22 cellular contexts compared by ENCODE assay signal in the genomic region with DNA sequence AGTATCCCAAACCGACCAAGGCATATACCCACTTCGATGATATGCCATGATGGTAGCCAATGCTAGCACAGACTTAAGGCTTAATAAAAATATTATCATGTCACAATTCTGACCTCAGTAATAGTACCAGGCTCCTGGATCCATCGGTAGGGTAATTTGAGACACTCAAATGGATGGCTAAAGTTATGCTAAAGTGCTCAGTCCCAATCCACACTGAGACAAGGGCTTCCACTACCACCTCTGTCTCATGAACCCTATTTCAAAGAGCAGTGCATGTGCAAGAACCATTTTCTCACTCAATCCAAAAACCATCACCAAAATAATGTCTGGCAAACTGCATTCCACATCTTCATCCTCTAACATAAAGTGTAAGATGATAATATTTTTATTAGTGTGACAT.
"Had no signal": no experiment of that assay in that cellular context is flagged by ENCODE, and none has a peak within 500 bp of the region (broad histone marks: within the 10 kb centered on the region; RNA-seq: fewer than 3 reads in every experiment).

No MANE protein-coding gene starts in this region.

- H3K4me3 ChIP-seq: left lung, right lobe of liver, skin epidermis, testis, vagina had no signal

- H3K9me3 Mint-ChIP-seq: activated naive CD4-positive, alpha-beta T cell treated with anti-CD3 and anti-CD28 coated beads, Interleukin-2, amount 50 U/mL, for 72 hours; activated T-cell treated with anti-CD3 and anti-CD28 coated beads, Interleukin-2, amount 50 U/mL, for 24 hours had no signal

- ATAC-seq: activated CD8-positive, alpha-beta T cell treated with anti-CD3 and anti-CD28 coated beads, Interleukin-2, amount 10 ng/mL, durations not matched to agents 7 days and 5 days; activated naive CD4-positive, alpha-beta T cell treated with anti-CD3 and anti-CD28 coated beads, Interleukin-2, amount 50 U/mL, for 72 hours; activated T-helper 17 cell treated with anti-CD3 and anti-CD28 coated beads, Interleukin-2, amount 50 U/mL, for 72 hours; foreskin keratinocyte; left lung; right lobe of liver had no signal

- H3K4me3 Mint-ChIP-seq: activated CD8-positive, alpha-beta T cell treated with anti-CD3 and anti-CD28 coated beads, Interleukin-2, amount 10 ng/mL, durations not matched to agents 7 days and 5 days; activated T-cell treated with anti-CD3 and anti-CD28 coated beads, Interleukin-2, amount 50 U/mL, for 24 hours; activated T-helper 17 cell treated with anti-CD3 and anti-CD28 coated beads, Interleukin-2, amount 50 U/mL, for 72 hours had no signal

- H3K27ac ChIP-seq: foreskin keratinocyte, left lung, right lobe of liver, skin epidermis, testis, vagina had no signal

- H3K9me3 ChIP-seq: right lobe of liver, testis, vagina had no signal

- DNase-seq: activated CD4-positive, alpha-beta T cell treated with anti-CD3 and anti-CD28 coated beads, Interleukin-2, amount 50 U/mL, for 1 hour; activated CD4-positive, CD25-positive, alpha-beta regulatory T cell treated with anti-CD3 and anti-CD28 coated beads, Interleukin-2, amount 50 U/mL, for 72 hours; activated CD8-positive, alpha-beta T cell treated with anti-CD3 and anti-CD28 coated beads, Interleukin-2, amount 10 ng/mL, durations not matched to agents 7 days and 5 days; activated T-cell treated with anti-CD3 and anti-CD28 coated beads, Interleukin-2, amount 50 U/mL, for 24 hours; central memory CD4-positive, alpha-beta T cell; effector CD8-positive, alpha-beta T cell; foreskin keratinocyte; kidney glomerular epithelial cell; left lung; midbrain; occipital lobe; posterior cingulate gyrus; right lobe of liver; stimulated activated CD4-positive, alpha-beta T cell treated with anti-CD3 and anti-CD28 coated beads, Interleukin-15, amount 100 ng/mL, for 24 hours; stimulated activated CD8-positive, alpha-beta memory T cell treated with anti-CD3 and anti-CD28 coated beads, Interleukin-4, amount 100 ng/mL, for 48 hours; stimulated activated naive CD4-positive, alpha-beta T cell; testis; trophoblast cell had no signal

- H3K36me3 Mint-ChIP-seq: activated naive CD4-positive, alpha-beta T cell treated with anti-CD3 and anti-CD28 coated beads, Interleukin-2, amount 50 U/mL, for 72 hours had no signal

- H3K27ac Mint-ChIP-seq: activated CD8-positive, alpha-beta T cell treated with anti-CD3 and anti-CD28 coated beads, Interleukin-2, amount 10 ng/mL, durations not matched to agents 7 days and 5 days; activated naive CD4-positive, alpha-beta T cell treated with anti-CD3 and anti-CD28 coated beads, Interleukin-2, amount 50 U/mL, for 72 hours; activated T-cell treated with anti-CD3 and anti-CD28 coated beads, Interleukin-2, amount 50 U/mL, for 24 hours had no signal

- H3K27me3 Mint-ChIP-seq: activated T-helper 17 cell treated with anti-CD3 and anti-CD28 coated beads, Interleukin-2, amount 50 U/mL, for 72 hours had no signal

- H3K27me3 ChIP-seq: foreskin keratinocyte, left lung, right lobe of liver, testis, vagina had no signal

- H3K4me1 ChIP-seq: foreskin keratinocyte, left lung, right lobe of liver, testis, vagina had no signal

- H3K36me3 ChIP-seq: left lung, right lobe of liver, vagina had no signal
